ENCODE assay signal across 19 cellular contexts in genomic region chr1:204888294-204888693, GRCh38. TPM values are rescaled to one million over a fixed set of nuclear protein-coding genes. Genes with fewer than 3 reads are reported as not detected.
DNase-seq lines count a peak whose midpoint lies in the region; ATAC-seq and TF ChIP-seq lines count a peak whose summit lies in the region.
"Had no signal": no experiment of that assay in that cellular context is flagged by ENCODE, and none has a peak within 500 bp of the region (broad histone marks: within the 10 kb centered on the region; RNA-seq: fewer than 3 reads in every experiment).

No MANE protein-coding gene starts in this region.

- H3K27me3 ChIP-seq in BLaER1 (no peaks in the 10 kb centered on the region), adrenal gland (no peaks in the 10 kb centered on the region), spleen (replicated peaks in 1 of 7) (peaks cover 0 to 15% (median 0%) of the 10 kb centered on the region in 7 donors)

- no peaks in the 10 kb centered on the region for H4K20me1 ChIP-seq in BLaER1

- H3K9me3 ChIP-seq in BLaER1 (no peaks in the 10 kb centered on the region; the same call in 1 of the 2 replicates), adrenal gland (replicated peaks in 1 of 3) (no peaks in the 10 kb centered on the region), spleen (no peaks in the 10 kb centered on the region)
- H3K9me3 ChIP-seq: BE2C, mucosa of descending colon had no signal

- 38 to 68% (median 59%) methylated on average over 2 of the region's 2 CpGs for WGBS in adrenal gland, 4 donors
- 58 to 79% (median 71%) methylated on average over 2 of the region's 2 CpGs for WGBS in spleen, 5 donors

- no peaks in the 10 kb centered on the region for H3K36me3 Mint-ChIP-seq in glutamatergic neuron (ENCODE audit: unreplicated experiment)
- H3K36me3 Mint-ChIP-seq in HFFc6 (ENCODE audit: low read depth) = no peaks in the 10 kb centered on the region
- no peaks in the 10 kb centered on the region for H3K36me3 Mint-ChIP-seq in mesothelial cell of epicardium
- H3K36me3 Mint-ChIP-seq: activated naive CD4-positive, alpha-beta T cell treated with anti-CD3 and anti-CD28 coated beads, Interleukin-2, amount 50 U/mL, for 24 hours had no signal

- peaks cover 83% of the 10 kb centered on the region for H3K4me1 ChIP-seq in BLaER1
- H3K4me1 ChIP-seq in adrenal gland (replicated peaks in 1 of 2) = peaks cover 0 to 17% of the 10 kb centered on the region in 2 donors
- peaks cover 0 to 10% (median 0%) of the 10 kb centered on the region in 6 donors for H3K4me1 ChIP-seq in spleen

- TF ChIP-seq CTCF in adrenal gland (IDR thresholded peaks at IDR 0.05) = no peak
- TF ChIP-seq CTCF in glutamatergic neuron (IDR thresholded peaks at IDR 0.05; ENCODE audit: partially characterized antibody, unreplicated experiment) = no peak
- no peak for TF ChIP-seq CTCF in spleen (IDR thresholded peaks at IDR 0.05 in 8 of 11, conservative IDR thresholded peaks at IDR 0.05 in 3 of 11)
- no peak for TF ChIP-seq CTCF in HFFc6 (IDR thresholded peaks at IDR 0.05)
- no peak for TF ChIP-seq CTCF in mesothelial cell of epicardium (IDR thresholded peaks at IDR 0.05; ENCODE audit: unreplicated experiment)

- H3K4me2 ChIP-seq in BLaER1 = peak overlapping the region; percentile 83

- no peak for DNase-seq in adrenal gland
- DNase-seq in glutamatergic neuron = no peak
- no peak for DNase-seq in spleen
- DNase-seq in HFFc6 = no peak
- no peak for DNase-seq in mesothelial cell of epicardium (ENCODE audit: low spot score in 2 of 2, unreplicated experiment in 2 of 2)
- DNase-seq: endodermal cell, mucosa of descending colon, NCI-H187 treated with DMSO at 0.1 percent for 48 hours, NCI-H510A, nucleus accumbens, SIG-M5, small intestine had no signal

- TF ChIP-seq POLR2A in adrenal gland (IDR thresholded peaks at IDR 0.05) = no peak
- TF ChIP-seq POLR2A in spleen (IDR thresholded peaks at IDR 0.05) = no peak

- H3K27ac ChIP-seq in BLaER1 (peak overlapping the region; percentile 64; the same call in 1 of the 2 replicates), adrenal gland (peak overlapping the region in 3 of 5 donors; percentile 9 to 75 (median 64)), spleen (peak overlapping the region in 6 of 8 donors; percentile 36 to 65 (median 60))

- peak overlapping the region; percentile 5 for H3K27ac Mint-ChIP-seq in glutamatergic neuron (ENCODE audit: unreplicated experiment)
- no peak overlapping the region for H3K27ac Mint-ChIP-seq in HFFc6
- H3K27ac Mint-ChIP-seq in mesothelial cell of epicardium = no peak overlapping the region
- H3K27ac Mint-ChIP-seq: activated naive CD4-positive, alpha-beta T cell treated with anti-CD3 and anti-CD28 coated beads, Interleukin-2, amount 50 U/mL, for 24 hours; endodermal cell had no signal

- H3K27me3 Mint-ChIP-seq in glutamatergic neuron (ENCODE audit: unreplicated experiment) = peaks cover 8% of the 10 kb centered on the region
- peaks cover 12% of the 10 kb centered on the region for H3K27me3 Mint-ChIP-seq in HFFc6 (ENCODE audit: insufficient read depth)
- peaks cover 92% of the 10 kb centered on the region for H3K27me3 Mint-ChIP-seq in mesothelial cell of epicardium (ENCODE audit: low read depth)

- intact Hi-C loops in adrenal gland (cut with DNase I) = no loop called here
- intact Hi-C loops in spleen (cut with DNase I; ENCODE audit: low total_unique reads) = no loop called here

- H3K4me3 ChIP-seq in BLaER1 (peak overlapping the region; percentile 41; the same call in 1 of the 2 replicates), adrenal gland (no peak overlapping the region), spleen (no peak overlapping the region)
- H3K4me3 ChIP-seq: mucosa of descending colon had no signal

- H3K4me3 Mint-ChIP-seq in glutamatergic neuron (ENCODE audit: unreplicated experiment) (peak overlapping the region; percentile 33), HFFc6 (no peak overlapping the region), mesothelial cell of epicardium (no peak overlapping the region)
- H3K4me3 Mint-ChIP-seq: activated naive CD4-positive, alpha-beta T cell treated with anti-CD3 and anti-CD28 coated beads, Interleukin-2, amount 50 U/mL, for 24 hours; central memory CD8-positive, alpha-beta T cell; endodermal cell had no signal

- H3K9me3 Mint-ChIP-seq in glutamatergic neuron (ENCODE audit: unreplicated experiment) (peaks cover 9% of the 10 kb centered on the region), HFFc6 (no peaks in the 10 kb centered on the region), mesothelial cell of epicardium (no peaks in the 10 kb centered on the region)
- H3K9me3 Mint-ChIP-seq: activated naive CD4-positive, alpha-beta T cell treated with anti-CD3 and anti-CD28 coated beads, Interleukin-2, amount 50 U/mL, for 24 hours; central memory CD8-positive, alpha-beta T cell; endodermal cell had no signal

- ATAC-seq in HG02981 (IDR thresholded peaks at IDR 0.05; ENCODE audit: unreplicated experiment) (no peak), GM19455 (IDR thresholded peaks at IDR 0.05; ENCODE audit: unreplicated experiment) (no peak)
- ATAC-seq: activated CD4-positive, CD25-positive, alpha-beta regulatory T cell treated with anti-CD3 and anti-CD28 coated beads, Interleukin-2, amount 50 U/mL, for 24 hours; mucosa of descending colon had no signal

- H3K9ac ChIP-seq in BLaER1 = peak overlapping the region; percentile 7; the same call in 1 of the 2 replicates

- H3K4me1 Mint-ChIP-seq in glutamatergic neuron (ENCODE audit: low read depth, unreplicated experiment) = peaks cover 55% of the 10 kb centered on the region
- H3K4me1 Mint-ChIP-seq in HFFc6 (ENCODE audit: low read depth) = 0 out of 2 replicates have a peak, but pooled peaks cover 4% of the 10 kb centered on the region
- H3K4me1 Mint-ChIP-seq in mesothelial cell of epicardium = peaks cover 4% of the 10 kb centered on the region
- H3K4me1 Mint-ChIP-seq: activated naive CD4-positive, alpha-beta T cell treated with anti-CD3 and anti-CD28 coated beads, Interleukin-2, amount 50 U/mL, for 24 hours; central memory CD8-positive, alpha-beta T cell; endodermal cell had no signal

- H3K36me3 ChIP-seq in BLaER1 = no peaks in the 10 kb centered on the region
- H3K36me3 ChIP-seq in adrenal gland (replicated peaks in 1 of 2) = no peaks in the 10 kb centered on the region
- no peaks in the 10 kb centered on the region for H3K36me3 ChIP-seq in spleen
- H3K36me3 ChIP-seq: BE2C had no signal

RNA-seq across cellular contexts. Expression of gene NFASC, which starts 17.6 kb away (rescaled TPM):
- 10 to 100 TPM; 31.2 to 76.7 (median 49.5) TPM for total RNA-seq in adrenal gland
- 10 to 100 TPM; 15.0 to 56.2 (median 24.6) TPM for polyA plus RNA-seq in adrenal gland
- 301 TPM for total RNA-seq in glutamatergic neuron (ENCODE audit: unreplicated experiment)
- 10 to 100 TPM; 20.6 to 60.3 (median 27.4) TPM for total RNA-seq in spleen
- 1 to 10 TPM; 2.8 to 9.1 (median 2.9) TPM for polyA plus RNA-seq in spleen
- total RNA-seq in HFFc6 (2021; fragmentation: NEBNext Ultra II Directional; extraction: Animal tissue kit (Norgen Biotek cat#: 25700)) = 10 to 100 TPM in 3 of 6 experiments, 1 to 10 TPM in 3; 4.7 to 11.7 (median 9.9) TPM
- total RNA-seq in mesothelial cell of epicardium = 0.35 to 0.72 TPM (median 0.72 TPM) in 3 replicates
